Comparison of ENCODE assay signal across 17 cellular contexts in genomic region chr1:78136672-78137071, GRCh38.
DNase-seq lines count a peak whose midpoint lies in the region; ATAC-seq and TF ChIP-seq lines count a peak whose summit lies in the region.
"Had no signal": no experiment of that assay in that cellular context is flagged by ENCODE, and none has a peak within 500 bp of the region (broad histone marks: within the 10 kb centered on the region; RNA-seq: fewer than 3 reads in every experiment).

No MANE protein-coding gene starts in this region.

- H3K9ac ChIP-seq in PC-3 (ENCODE audit: low read length) (no peak overlapping the region), neural cell (ENCODE audit: low read length) (no peak overlapping the region)
- H3K9ac ChIP-seq: BLaER1, GM23248 had no signal

- no peak for ATAC-seq in PC-3
- ATAC-seq: CD8-positive, alpha-beta T cell; HCT116 had no signal

- H3K4me1 ChIP-seq in PC-3 (ENCODE audit: insufficient read depth, low read length) (no peaks in the 10 kb centered on the region), left ventricle myocardium inferior (no peaks in the 10 kb centered on the region)
- H3K4me1 ChIP-seq: BLaER1, Caco-2 had no signal

- no peaks in the 10 kb centered on the region for H3K36me3 ChIP-seq in PC-3 (ENCODE audit: low read depth, low read length)
- no peaks in the 10 kb centered on the region for H3K36me3 ChIP-seq in neural cell (ENCODE audit: insufficient read depth, low read length)
- no peaks in the 10 kb centered on the region for H3K36me3 ChIP-seq in left ventricle myocardium inferior
- H3K36me3 ChIP-seq: BLaER1 had no signal

- POLR2A ChIA-PET in PC-3 (lab: Charles Lee; ENCODE audit: unreplicated experiment) = no interaction called here

- H3K9me2 ChIP-seq in PC-3 (replicated peaks; ENCODE audit: low read length) (no peaks in the 10 kb centered on the region), neural cell (ENCODE audit: insufficient read depth, low read length) (no peaks in the 10 kb centered on the region)

- H4K20me1 ChIP-seq in PC-3 (ENCODE audit: low read length) (no peaks in the 10 kb centered on the region), neural cell (ENCODE audit: insufficient read depth) (no peaks in the 10 kb centered on the region)
- H4K20me1 ChIP-seq: BLaER1 had no signal

- H3K27ac ChIP-seq in PC-3 (ENCODE audit: low read length) (no peak overlapping the region), neural cell (ENCODE audit: low read length) (no peak overlapping the region), left ventricle myocardium inferior (replicated peaks) (no peak overlapping the region)
- H3K27ac ChIP-seq: 22Rv1, BLaER1, C4-2B, GM23248 had no signal

- DNase-seq in NCI-H2227 (lab: John Stamatoyannopoulos, UW; ENCODE audit: unreplicated experiment) (peak; percentile 14), NCI-H2227 treated with DMSO at 0.1 percent for 48 hours (lab: John Stamatoyannopoulos, UW) (no peak), PC-3 (no peak), left ventricle myocardium inferior (no peak), SW 1271 (lab: John Stamatoyannopoulos, UW) (no peak)
- DNase-seq: Caco-2; CD4-positive, CD25-positive, alpha-beta regulatory T cell; CD8-positive, alpha-beta T cell; DMS153; DND-41; GM23248; H9 had no signal

- H2AFZ ChIP-seq in PC-3 (ENCODE audit: low read length) (0 out of 2 replicates have a peak overlapping the region, but pooled peaks have one; percentile 18), neural cell (ENCODE audit: low read depth, low read length) (no peak overlapping the region)
- H2AFZ ChIP-seq: GM23248 had no signal

- H3K9me3 ChIP-seq in PC-3 (ENCODE audit: low read length) (no peaks in the 10 kb centered on the region), neural cell (ENCODE audit: low read length) (no peaks in the 10 kb centered on the region), left ventricle myocardium inferior (replicated peaks) (no peaks in the 10 kb centered on the region)
- H3K9me3 ChIP-seq: BLaER1, Caco-2 had no signal

- no peaks in the 10 kb centered on the region for H3F3A ChIP-seq in PC-3 (ENCODE audit: low read length, unreplicated experiment)
- no peaks in the 10 kb centered on the region for H3F3A ChIP-seq in neural cell (ENCODE audit: insufficient read depth, low read length, poor library complexity, severe bottlenecking)

- H3K4me2 ChIP-seq in PC-3 (ENCODE audit: low read length) (no peak overlapping the region), neural cell (ENCODE audit: low read length) (peak overlapping the region; percentile 27)
- H3K4me2 ChIP-seq: BLaER1 had no signal

- intact Hi-C loops in PC-3 (cut with micrococcal nuclease) (no loop called here), left ventricle myocardium inferior (cut with micrococcal nuclease) (loop anchor here (5.0 kb wide), 1 partner anchor 471 kb away; no protein-coding TSS in a partner anchor)

- no peaks in the 10 kb centered on the region for H3K27me3 ChIP-seq in PC-3 (ENCODE audit: low read length)
- H3K27me3 ChIP-seq in neural cell (ENCODE audit: insufficient read depth, low read depth, low read length) = no peaks in the 10 kb centered on the region
- no peaks in the 10 kb centered on the region for H3K27me3 ChIP-seq in left ventricle myocardium inferior (ENCODE audit: low read depth)
- H3K27me3 ChIP-seq: BLaER1 had no signal

- BruUV-seq in PC-3 (replicated peaks; lab: Mats Ljungman, UMichigan) = no TSS peak

- H3K4me3 ChIP-seq in PC-3 (ENCODE audit: low read length) (no peak overlapping the region), neural cell (ENCODE audit: low read length) (peak overlapping the region; percentile 14), left ventricle myocardium inferior (no peak overlapping the region)
- H3K4me3 ChIP-seq: BLaER1, GM23248 had no signal

- TF ChIP-seq EP300 in neural cell (conservative IDR thresholded peaks at IDR 0.05; ENCODE audit: poor library complexity, severe bottlenecking) = peak; percentile 63

- H3K79me2 ChIP-seq in PC-3 (ENCODE audit: low read length) (no peaks in the 10 kb centered on the region), neural cell (replicated peaks; ENCODE audit: insufficient read depth, low read length) (no peaks in the 10 kb centered on the region)

- no peak for TF ChIP-seq RAD21 in neural cell (conservative IDR thresholded peaks at IDR 0.05)

- TF ChIP-seq CTCF in PC-3 (conservative IDR thresholded peaks at IDR 0.05; ENCODE audit: low read depth, low read length) (no peak), neural cell (IDR thresholded peaks at IDR 0.05; ENCODE audit: poor library complexity, severe bottlenecking) (no peak), left ventricle myocardium inferior (IDR thresholded peaks at IDR 0.05; ENCODE audit: borderline replicate concordance) (no peak)

- CTCF ChIA-PET in PC-3 (lab: Charles Lee) = interaction anchor here (0.5 kb wide), 1 partner anchor 22 kb away, joined by 5 read pairs; no protein-coding TSS in a partner anchor

TF ChIP-seq in neural cell, 6 proteins besides CTCF, POLR2A, EP300 and RAD21:
- TF ChIP-seq MXI1 (conservative IDR thresholded peaks at IDR 0.05; ENCODE audit: poor library complexity, severe bottlenecking) (peak; percentile 62), TAF1 (IDR thresholded peaks at IDR 0.05; ENCODE audit: low read depth) (no peak), POLR2AphosphoS5 (IDR thresholded peaks at IDR 0.05) (peak; percentile 61)
